ENCODE assay signal across 9 cellular contexts in genomic region chr11:326592-326841, GRCh38. TPM values are rescaled to one million over a fixed set of nuclear protein-coding genes. Genes with fewer than 3 reads are reported as not detected.
DNase-seq lines count a peak whose midpoint lies in the region; ATAC-seq, FAIRE-seq and TF ChIP-seq lines count a peak whose summit lies in the region.
"Had no signal": no experiment of that assay in that cellular context is flagged by ENCODE, and none has a peak within 500 bp of the region (broad histone marks: within the 10 kb centered on the region; RNA-seq: fewer than 3 reads in every experiment).

No MANE protein-coding gene starts in this region.

- WGBS in small intestine, 3 donors = 59 to 83% (median 62%) methylated on average over 6 of the region's 6 CpGs

- H3K36me3 ChIP-seq in SJCRH30 = no peaks in the 10 kb centered on the region
- H3K36me3 ChIP-seq in left ventricle myocardium inferior = no peaks in the 10 kb centered on the region
- no peaks in the 10 kb centered on the region for H3K36me3 ChIP-seq in small intestine (ENCODE audit: control insufficient read depth in 2 of 2, insufficient read depth in 2 of 2, low read length in 2 of 2)

- no peaks in the 10 kb centered on the region for H3K9me3 Mint-ChIP-seq in glutamatergic neuron (ENCODE audit: unreplicated experiment)

- peak overlapping the region; percentile 40 for H3K4me3 ChIP-seq in GM12865 (ENCODE audit: low read depth, low read length)
- peak overlapping the region; percentile 35; the same call in 1 of the 2 replicates for H3K4me3 ChIP-seq in SJCRH30
- H3K4me3 ChIP-seq in left ventricle myocardium inferior = peak overlapping the region; percentile 46
- H3K4me3 ChIP-seq in small intestine (ENCODE audit: low read depth in 1 of 2, low read length in 2 of 2) = no peak overlapping the region

- DNase-seq in GM12865 (ENCODE audit: low read depth) = no peak
- peak in 1 of 2 experiments; percentile 20 for DNase-seq in SJCRH30
- no peak for DNase-seq in left ventricle myocardium inferior
- no peak for DNase-seq in small intestine
- no peak for DNase-seq in AG08395 (ENCODE audit: low spot score)
- DNase-seq in glutamatergic neuron = no peak
- DNase-seq: NCI-H446 had no signal

- H3K4me1 ChIP-seq in SJCRH30 (peaks cover 11% of the 10 kb centered on the region), left ventricle myocardium inferior (peaks cover 48% of the 10 kb centered on the region), small intestine (ENCODE audit: control insufficient read depth in 2 of 2, insufficient read depth in 1 of 2, low read depth in 1 of 2, low read length in 1 of 2) (peaks cover 0 to 11% of the 10 kb centered on the region in 2 donors)

- no peaks in the 10 kb centered on the region for H3K36me3 Mint-ChIP-seq in glutamatergic neuron (ENCODE audit: unreplicated experiment)

- peaks cover 9% of the 10 kb centered on the region for H3K4me1 Mint-ChIP-seq in glutamatergic neuron (ENCODE audit: low read depth, unreplicated experiment)

- ATAC-seq in HG03354 (IDR thresholded peaks at IDR 0.05; ENCODE audit: poor library complexity, severe bottlenecking, unreplicated experiment) (no peak), HG02884 (IDR thresholded peaks at IDR 0.05; ENCODE audit: unreplicated experiment) (no peak)

- H3K27me3 Mint-ChIP-seq in glutamatergic neuron (ENCODE audit: unreplicated experiment) = peaks cover 5% of the 10 kb centered on the region

- TF ChIP-seq CTCF in GM12865 (IDR thresholded peaks at IDR 0.05; ENCODE audit: insufficient read depth, low read depth, low read length, missing control alignments) (no peak), left ventricle myocardium inferior (IDR thresholded peaks at IDR 0.05; ENCODE audit: borderline replicate concordance) (no peak), glutamatergic neuron (IDR thresholded peaks at IDR 0.05; ENCODE audit: partially characterized antibody, unreplicated experiment) (no peak)

- intact Hi-C loops in left ventricle myocardium inferior (cut with micrococcal nuclease) = no loop called here

- peak overlapping the region; percentile 7; the same call in 1 of the 2 replicates for H3K27ac ChIP-seq in SJCRH30
- peak overlapping the region; percentile 97 for H3K27ac ChIP-seq in left ventricle myocardium inferior (replicated peaks)
- peak overlapping the region; percentile 7 to 87 for H3K27ac ChIP-seq in small intestine (ENCODE audit: low read depth in 1 of 2, low read length in 1 of 2)

- H3K27me3 ChIP-seq in SJCRH30 (no peaks in the 10 kb centered on the region), left ventricle myocardium inferior (ENCODE audit: low read depth) (peaks cover 7% of the 10 kb centered on the region), small intestine (ENCODE audit: control insufficient read depth in 2 of 2, insufficient read depth in 2 of 2, low read length in 2 of 2) (no peaks in the 10 kb centered on the region)

- FAIRE-seq in small intestine (lab: Jason Lieb, UNC) = no peak

- no peak overlapping the region for H3K27ac Mint-ChIP-seq in glutamatergic neuron (ENCODE audit: unreplicated experiment)

- H3K9me3 ChIP-seq in SJCRH30 (replicated peaks) (no peaks in the 10 kb centered on the region), left ventricle myocardium inferior (replicated peaks) (no peaks in the 10 kb centered on the region), small intestine (ENCODE audit: control insufficient read depth, low read depth) (no peaks in the 10 kb centered on the region)

- H3K4me3 Mint-ChIP-seq in glutamatergic neuron (ENCODE audit: unreplicated experiment) = no peak overlapping the region

RNA-seq across cellular contexts. Expression of gene IFITM3, which starts 5.9 kb away (rescaled TPM):
- total RNA-seq in SJCRH30 (2014; rRNA removed; shearing (Covaris generic)) = 100 and 101 TPM in 2 replicates
- total RNA-seq in left ventricle myocardium inferior (259 TPM), glutamatergic neuron (ENCODE audit: unreplicated experiment) (0.93 TPM)
- 1,000 to 10,000 TPM in 1 of 3 donors, 100 to 1,000 TPM in 1, 10 to 100 TPM in 1; 49.2 to 1,181 (median 120) TPM for polyA plus RNA-seq in small intestine

RNA-seq across cellular contexts. Expression of gene IFITM1, which starts 12.7 kb away (rescaled TPM):
- 4.9 and 7.4 TPM in 2 replicates for total RNA-seq in SJCRH30 (2014; rRNA removed; shearing (Covaris generic))
- total RNA-seq in left ventricle myocardium inferior = 83.5 TPM
- 100 to 1,000 TPM in 1 of 3 donors, 10 to 100 TPM in 1, 1 to 10 TPM in 1; 8.9 to 520 (median 50.0) TPM for polyA plus RNA-seq in small intestine
- total RNA-seq in glutamatergic neuron (ENCODE audit: unreplicated experiment) = 2.6 TPM

RNA-seq across cellular contexts. Expression of gene IFITM2, which starts 18.9 kb away (rescaled TPM):
- 38.4 and 40.0 TPM in 2 replicates for total RNA-seq in SJCRH30 (2014; rRNA removed; shearing (Covaris generic))
- total RNA-seq in left ventricle myocardium inferior (160 TPM), glutamatergic neuron (ENCODE audit: unreplicated experiment) (2.5 TPM)
- 100 to 1,000 TPM in 1 of 3 donors, 10 to 100 TPM in 2; 21.7 to 490 (median 71.3) TPM for polyA plus RNA-seq in small intestine

RNA-seq across cellular contexts. Expression of gene IFITM5, which starts 27.2 kb away (rescaled TPM):
- not detected in 2 replicates for total RNA-seq in SJCRH30 (2014; rRNA removed; shearing (Covaris generic))
- total RNA-seq in left ventricle myocardium inferior (not detected), glutamatergic neuron (ENCODE audit: unreplicated experiment) (not detected)
- not detected for polyA plus RNA-seq in small intestine

RNA-seq across cellular contexts. Expression of gene PGGHG, which starts 37.6 kb away (rescaled TPM):
- total RNA-seq in SJCRH30 (2014; rRNA removed; shearing (Covaris generic)) = 4.7 and 8.5 TPM in 2 replicates
- total RNA-seq in left ventricle myocardium inferior (7.2 TPM), glutamatergic neuron (ENCODE audit: unreplicated experiment) (14.4 TPM)
- polyA plus RNA-seq in small intestine = 100 to 1,000 TPM; 118 to 154 (median 127) TPM

Comparison
In these comparisons a context has a peak if more than half of its experiments do, and no peak if none do; other contexts are left out.
1. H3K4me3 ChIP-seq: peak in GM12865 (single experiment), SJCRH30 (single experiment) and left ventricle myocardium inferior (single experiment); none in small intestine (0 of 2).
2. H3K27ac ChIP-seq: peak in every context shown above with its lines; median percentile 97 in left ventricle myocardium inferior; 47 in small intestine; 7 in SJCRH30.
3. RNA of gene IFITM3, which starts 5.9 kb away (total RNA-seq): 259 TPM in left ventricle myocardium inferior (single experiment) and 100 to 101 TPM in SJCRH30; 0.93 TPM in glutamatergic neuron (single experiment); every median in the first group is over 10 times any median in the second.
4. RNA of gene IFITM1, which starts 12.7 kb away (total RNA-seq): 83.5 TPM in left ventricle myocardium inferior (single experiment); 4.9 to 7.4 TPM in SJCRH30 and 2.6 TPM in glutamatergic neuron (single experiment); every median in the first group is over 10 times any median in the second.
5. RNA of gene IFITM2, which starts 18.9 kb away (total RNA-seq): 160 TPM in left ventricle myocardium inferior (single experiment) and 38.4 to 40.0 TPM in SJCRH30; 2.5 TPM in glutamatergic neuron (single experiment); every median in the first group is over 10 times any median in the second.